Comparison of ENCODE assay signal across 8 cellular contexts in genomic region chr6:26538936-26539615, GRCh38.
DNase-seq lines count a peak whose midpoint lies in the region; ATAC-seq lines count a peak whose summit lies in the region.

No MANE protein-coding gene starts in this region.

- no peaks in the 10 kb centered on the region for H3K9me3 Mint-ChIP-seq in activated naive CD8-positive, alpha-beta T cell (ENCODE audit: low read depth)

- peaks cover 3% of the 10 kb centered on the region for H3K36me3 Mint-ChIP-seq in activated naive CD8-positive, alpha-beta T cell

- H3K9me3 ChIP-seq in subcutaneous abdominal adipose tissue (ENCODE audit: control insufficient read depth in 5 of 5, low read length in 5 of 5): no peaks in the 10 kb centered on the region

- peak overlapping the region; percentile 82 to 90 (median 84) for H3K9ac ChIP-seq in subcutaneous abdominal adipose tissue (ENCODE audit: low read length in 5 of 5)

- peak overlapping the region; percentile 80 for H3K27ac ChIP-seq in subcutaneous abdominal adipose tissue (ENCODE audit: low read depth, low read length)

- peaks cover 59% of the 10 kb centered on the region for H3K4me1 Mint-ChIP-seq in activated naive CD8-positive, alpha-beta T cell (ENCODE audit: low read depth)

- H3K4me3 ChIP-seq in subcutaneous abdominal adipose tissue (ENCODE audit: low read depth in 1 of 5, low read length in 5 of 5): peak overlapping the region; percentile 84 to 95 (median 91)

- H3K4me3 Mint-ChIP-seq in activated naive CD8-positive, alpha-beta T cell: peak overlapping the region; percentile 96

- no peaks in the 10 kb centered on the region for H3K27me3 Mint-ChIP-seq in activated naive CD8-positive, alpha-beta T cell

- peaks cover 10 to 32% (median 22%) of the 10 kb centered on the region in 5 donors for H3K4me1 ChIP-seq in subcutaneous abdominal adipose tissue (ENCODE audit: control insufficient read depth in 5 of 5, insufficient read depth in 5 of 5, low read length in 5 of 5)

- no peak for ATAC-seq in GM18907 (IDR thresholded peaks at IDR 0.05; ENCODE audit: unreplicated experiment)

- H3K27me3 ChIP-seq in subcutaneous abdominal adipose tissue (ENCODE audit: control insufficient read depth in 5 of 5, insufficient read depth in 4 of 5, low read length in 5 of 5): no peaks in the 10 kb centered on the region

- DNase-seq in NCI-H524 (lab: John Stamatoyannopoulos, UW) (peak; percentile 63 to 64), NCI-H524 treated with DMSO at 0.1 percent for 48 hours (lab: John Stamatoyannopoulos, UW) (no peak), iris pigment epithelial cell (ENCODE audit: low read depth) (peak; percentile 30), DMS53 (lab: John Stamatoyannopoulos, UW) (no peak), GM19238 (ENCODE audit: insufficient read length, low spot score) (no peak)

- H3K27ac Mint-ChIP-seq in activated naive CD8-positive, alpha-beta T cell: peak overlapping the region; percentile 96

- H3K36me3 ChIP-seq in subcutaneous abdominal adipose tissue (ENCODE audit: control insufficient read depth in 5 of 5, insufficient read depth in 5 of 5, low read length in 5 of 5): peaks cover 2 to 10% (median 6%) of the 10 kb centered on the region in 5 donors

Comparison
In these comparisons a context has a peak if more than half of its experiments do, and no peak if none do; other contexts are left out.
1. DNase-seq: peak in NCI-H524 (2 of 2) and iris pigment epithelial cell (single experiment); none in NCI-H524 treated with DMSO at 0.1 percent for 48 hours (single experiment), DMS53 (single experiment) and GM19238 (single experiment).